ENCODE assay signal across 12 cellular contexts in genomic region chr4:102809691-102810090, GRCh38. TPM values are rescaled to one million over a fixed set of nuclear protein-coding genes. Genes with fewer than 3 reads are reported as not detected.
A peak's percentile ranks its signal among the peaks of the same experiment; 100 is the strongest.
DNase-seq lines count a peak whose midpoint lies in the region; ATAC-seq and TF ChIP-seq lines count a peak whose summit lies in the region.
"Had no signal": no experiment of that assay in that cellular context is flagged by ENCODE, and none has a peak within 500 bp of the region (broad histone marks: within the 10 kb centered on the region; RNA-seq: fewer than 3 reads in every experiment).

No MANE protein-coding gene starts in this region.

- no peak for DNase-seq in T-helper 1 cell
- DNase-seq in LHCN-M2 (ENCODE audit: low read depth), result peak; percentile 31
- DNase-seq in osteoblast (ENCODE audit: insufficient read length, low spot score, missing footprints), result no peak
- DNase-seq in cerebellar cortex (ENCODE audit: low spot score), result no peak
- no peak for DNase-seq in central memory CD4-positive, alpha-beta T cell
- DNase-seq: 8988T, amniotic stem cell, MM.1S, tibial artery had no signal

- peaks cover 73% of the 10 kb centered on the region for H4K20me1 ChIP-seq in osteoblast (ENCODE audit: insufficient read depth, low read length)

- no peaks in the 10 kb centered on the region for H3K9me3 Mint-ChIP-seq in T-helper 1 cell treated with Interleukin-12 subunit alpha and Interleukin-12 subunit beta and Interleukin-4 antibody, amounts not matched to agents 30 μg/mL and 1 μg/mL, for 36 hours
- no peaks in the 10 kb centered on the region for H3K9me3 Mint-ChIP-seq in dendritic cell treated with granulocyte-macrophage colony-stimulating factor and Interleukin-4, amounts not matched to agents 40 ng/mL and 50 ng/mL, for 4 days

- H2AFZ ChIP-seq in osteoblast (ENCODE audit: low read length), result no peak overlapping the region

- H3K4me1 Mint-ChIP-seq in T-helper 1 cell treated with Interleukin-12 subunit alpha and Interleukin-12 subunit beta and Interleukin-4 antibody, amounts not matched to agents 30 μg/mL and 1 μg/mL, for 36 hours (ENCODE audit: low read depth), result peaks cover 53% of the 10 kb centered on the region
- peaks cover 48% of the 10 kb centered on the region for H3K4me1 Mint-ChIP-seq in dendritic cell treated with granulocyte-macrophage colony-stimulating factor and Interleukin-4, amounts not matched to agents 40 ng/mL and 50 ng/mL, for 4 days (ENCODE audit: low read depth)

- H3K9me3 ChIP-seq in osteoblast (ENCODE audit: low read depth, low read length), result no peaks in the 10 kb centered on the region
- H3K9me3 ChIP-seq: tibial artery had no signal

- H3K27ac ChIP-seq in osteoblast (ENCODE audit: low read depth, low read length), result peak overlapping the region; percentile 22
- H3K27ac ChIP-seq: tibial artery had no signal

- H3K27me3 Mint-ChIP-seq in T-helper 1 cell treated with Interleukin-12 subunit alpha and Interleukin-12 subunit beta and Interleukin-4 antibody, amounts not matched to agents 30 μg/mL and 1 μg/mL, for 36 hours (ENCODE audit: low read depth), result no peaks in the 10 kb centered on the region
- H3K27me3 Mint-ChIP-seq in dendritic cell treated with granulocyte-macrophage colony-stimulating factor and Interleukin-4, amounts not matched to agents 40 ng/mL and 50 ng/mL, for 4 days, result no peaks in the 10 kb centered on the region

- H3K79me2 ChIP-seq in osteoblast (ENCODE audit: insufficient read depth, low read length), result peaks cover 100% of the 10 kb centered on the region

- peaks cover 35% of the 10 kb centered on the region for H3K4me1 ChIP-seq in osteoblast (ENCODE audit: insufficient read depth, low read length)

- H3K27ac Mint-ChIP-seq in T-helper 1 cell treated with Interleukin-12 subunit alpha and Interleukin-12 subunit beta and Interleukin-4 antibody, amounts not matched to agents 30 μg/mL and 1 μg/mL, for 36 hours, result peak overlapping the region; percentile 10
- peak overlapping the region; percentile 57 for H3K27ac Mint-ChIP-seq in dendritic cell treated with granulocyte-macrophage colony-stimulating factor and Interleukin-4, amounts not matched to agents 40 ng/mL and 50 ng/mL, for 4 days

- ATAC-seq in GM21360 (IDR thresholded peaks at IDR 0.05; ENCODE audit: unreplicated experiment), result no peak

- no peak overlapping the region for H3K4me3 ChIP-seq in osteoblast (ENCODE audit: insufficient read depth, low read length)
- H3K4me3 ChIP-seq: tibial artery had no signal

- intact Hi-C loops in dendritic cell treated with granulocyte-macrophage colony-stimulating factor and Interleukin-4, amounts not matched to agents 40 ng/mL and 50 ng/mL, for 4 days (cut with micrococcal nuclease), result loop anchor here (5.0 to 10.0 kb wide), 3 partner anchors 47 to 198 kb away; partner anchors contain the start of gene MANBA

- H3K4me2 ChIP-seq in osteoblast (ENCODE audit: insufficient read depth, low read length), result no peak overlapping the region

- H3K36me3 Mint-ChIP-seq in T-helper 1 cell treated with Interleukin-12 subunit alpha and Interleukin-12 subunit beta and Interleukin-4 antibody, amounts not matched to agents 30 μg/mL and 1 μg/mL, for 36 hours (ENCODE audit: low read depth), result peaks cover 37% of the 10 kb centered on the region
- peaks cover 84% of the 10 kb centered on the region for H3K36me3 Mint-ChIP-seq in dendritic cell treated with granulocyte-macrophage colony-stimulating factor and Interleukin-4, amounts not matched to agents 40 ng/mL and 50 ng/mL, for 4 days (ENCODE audit: low read depth)

- peaks cover 45% of the 10 kb centered on the region for H3K36me3 ChIP-seq in osteoblast (ENCODE audit: insufficient read depth, low read length)

- no peak for TF ChIP-seq CTCF in osteoblast (IDR thresholded peaks at IDR 0.05; ENCODE audit: extremely low read depth, low read depth, low read length)

- H3K4me3 Mint-ChIP-seq in T-helper 1 cell treated with Interleukin-12 subunit alpha and Interleukin-12 subunit beta and Interleukin-4 antibody, amounts not matched to agents 30 μg/mL and 1 μg/mL, for 36 hours, result no peak overlapping the region
- no peak overlapping the region for H3K4me3 Mint-ChIP-seq in dendritic cell treated with granulocyte-macrophage colony-stimulating factor and Interleukin-4, amounts not matched to agents 40 ng/mL and 50 ng/mL, for 4 days

- no peaks in the 10 kb centered on the region for H3K27me3 ChIP-seq in osteoblast (ENCODE audit: insufficient read depth, low read length)
- H3K27me3 ChIP-seq: tibial artery had no signal

RNA-seq across cellular contexts. Expression of gene UBE2D3, which starts 17.7 kb away (rescaled TPM):
- total RNA-seq in LHCN-M2 (2014; rRNA removed) (343 and 417 TPM in 2 replicates), osteoblast (390 and 426 TPM in 2 replicates)
- 243 TPM for polyA plus RNA-seq in LHCN-M2 (2012)

RNA-seq across cellular contexts. Expression of gene MANBA, which starts 48.9 kb away (rescaled TPM):
- total RNA-seq in LHCN-M2 (2014; rRNA removed) (21.1 and 24.4 TPM in 2 replicates), osteoblast (64.1 and 71.9 TPM in 2 replicates)
- 10.2 TPM for polyA plus RNA-seq in LHCN-M2 (2012)

RNA-seq across cellular contexts. Expression of gene CISD2, which starts 59.1 kb away (rescaled TPM):
- total RNA-seq in LHCN-M2 (2014; rRNA removed), result 40.7 and 50.3 TPM in 2 replicates
- polyA plus RNA-seq in LHCN-M2 (2012), result 35.2 TPM
- total RNA-seq in osteoblast, result 25.6 and 26.4 TPM in 2 replicates
